In genomic region chr1:203104096-203104495, GRCh38 we compare ENCODE assay signal across 24 cellular contexts. TPM values are rescaled to one million over a fixed set of nuclear protein-coding genes. Genes with fewer than 3 reads are reported as not detected.
DNase-seq lines count a peak whose midpoint lies in the region; ATAC-seq, FAIRE-seq and TF ChIP-seq lines count a peak whose summit lies in the region.
"Had no signal": no experiment of that assay in that cellular context is flagged by ENCODE, and none has a peak within 500 bp of the region (broad histone marks: within the 10 kb centered on the region; RNA-seq: fewer than 3 reads in every experiment).

No MANE protein-coding gene starts in this region.

- H3K4me3 ChIP-seq in BLaER1 (no peak overlapping the region), kidney (ENCODE audit: low read length in 2 of 2) (no peak overlapping the region)
- H3K4me3 ChIP-seq: A549, HAP-1 had no signal

- no peak for ATAC-seq in HG02840 (IDR thresholded peaks at IDR 0.05; ENCODE audit: low FRiP score, unreplicated experiment)
- ATAC-seq: A549; CD8-positive, alpha-beta T cell had no signal

- peak; percentile 64 to 65 for DNase-seq in dermis microvascular lymphatic vessel endothelial cell (ENCODE audit: low read depth in 2 of 2)
- peak; percentile 40 to 73 for DNase-seq in lung microvascular endothelial cell (ENCODE audit: low read depth in 2 of 2)
- no peak for DNase-seq in kidney
- no peak for DNase-seq in NCI-H446 (lab: John Stamatoyannopoulos, UW)
- DNase-seq: 8988T; ACHN; AML-193; BE2C; Caco-2; CD4-positive, CD25-positive, alpha-beta regulatory T cell; DMS153; DND-41; GOT3; HFFc6 had no signal

- H3K9ac ChIP-seq in BLaER1 (no peak overlapping the region), kidney (ENCODE audit: low read length in 2 of 2) (no peak overlapping the region)

- H3K27ac ChIP-seq in BLaER1 (no peak overlapping the region), temporal lobe (ENCODE audit: low read depth, low read length) (peak overlapping the region; percentile 44), kidney (ENCODE audit: low read depth in 2 of 2, low read length in 2 of 2) (no peak overlapping the region)
- H3K27ac ChIP-seq: A549, C4-2B had no signal

- H3K36me3 ChIP-seq in BLaER1 (no peaks in the 10 kb centered on the region), kidney (ENCODE audit: control insufficient read depth in 1 of 2, insufficient read depth in 2 of 2, low read length in 2 of 2) (no peaks in the 10 kb centered on the region)
- H3K36me3 ChIP-seq: BE2C, HAP-1 had no signal

- intact Hi-C loops in kidney (cut with DNase I) = no loop called here

- no peak for TF ChIP-seq CTCF in kidney (IDR thresholded peaks at IDR 0.05; ENCODE audit: borderline replicate concordance, extremely low read depth, insufficient read depth)

- no peak for FAIRE-seq in kidney (lab: Jason Lieb, UNC)
- FAIRE-seq: A549, G401.6, GM12892, H54 had no signal

- H3K4me1 ChIP-seq in BLaER1 = peaks cover 25% of the 10 kb centered on the region
- H3K4me1 ChIP-seq in kidney (ENCODE audit: control insufficient read depth in 1 of 2, insufficient read depth in 1 of 2, low read depth in 1 of 2, low read length in 2 of 2) = peaks cover 0 to 11% of the 10 kb centered on the region in 2 donors
- H3K4me1 ChIP-seq: A549, BE2C, Caco-2, HAP-1 had no signal

- 0 out of 2 replicates have a peak overlapping the region, but pooled peaks have one; percentile 45 for H3K4me2 ChIP-seq in BLaER1
- H3K4me2 ChIP-seq: A549 had no signal

- H4K20me1 ChIP-seq in BLaER1 = no peaks in the 10 kb centered on the region

- H3K9me3 ChIP-seq in BLaER1 (no peaks in the 10 kb centered on the region), kidney (ENCODE audit: control insufficient read depth in 1 of 2, low read length in 2 of 2) (peaks cover 0 to 7% of the 10 kb centered on the region in 2 donors)
- H3K9me3 ChIP-seq: BE2C, HAP-1 had no signal

- no peaks in the 10 kb centered on the region for H3K27me3 ChIP-seq in BLaER1

RNA-seq across cellular contexts. Expression of gene MYOG, which starts 18.3 kb away (rescaled TPM):
- total RNA-seq in dermis microvascular lymphatic vessel endothelial cell (not detected in 2 replicates), lung microvascular endothelial cell (not detected in 2 replicates), temporal lobe (not detected), kidney (not detected)
- not detected for polyA plus RNA-seq in kidney (ENCODE audit: insufficient read depth, low read depth, low replicate concordance)
- total RNA-seq: Caco-2; CD4-positive, CD25-positive, alpha-beta regulatory T cell; CD8-positive, alpha-beta T cell; HFFc6 had no signal
- polyA plus RNA-seq: A549; CD4-positive, CD25-positive, alpha-beta regulatory T cell had no signal

RNA-seq across cellular contexts. Expression of gene ADORA1, which starts 23.4 kb away (rescaled TPM):
- total RNA-seq in dermis microvascular lymphatic vessel endothelial cell = not detected in 2 replicates
- not detected in 2 replicates for total RNA-seq in lung microvascular endothelial cell
- total RNA-seq in temporal lobe = 9.1 TPM
- total RNA-seq in kidney = 4.9 TPM
- polyA plus RNA-seq in kidney (ENCODE audit: insufficient read depth, low read depth, low replicate concordance) = 21.2 TPM
- total RNA-seq: CD4-positive, CD25-positive, alpha-beta regulatory T cell; CD8-positive, alpha-beta T cell had no signal
- polyA plus RNA-seq: CD4-positive, CD25-positive, alpha-beta regulatory T cell had no signal

Comparison
In these comparisons a context has a peak if more than half of its experiments do, and no peak if none do; other contexts are left out.
1. DNase-seq: peak in dermis microvascular lymphatic vessel endothelial cell (2 of 2) and lung microvascular endothelial cell (2 of 2); none in kidney (single experiment) and NCI-H446 (0 of 2).